Comparison of ENCODE assay signal across 8 cellular contexts in genomic region chrX:15493118-15494082, GRCh38. TPM values are rescaled to one million over a fixed set of nuclear protein-coding genes. Genes with fewer than 3 reads are reported as not detected.
DNase-seq lines count a peak whose midpoint lies in the region; ATAC-seq and TF ChIP-seq lines count a peak whose summit lies in the region.

Gene PIR, minus strand, starts transcription at chrX:15493333. Its CDS starts 2,076 bp downstream, at chrX:15491257.

- peaks cover 3% of the 10 kb centered on the region for H3K27me3 Mint-ChIP-seq in T-helper 1 cell treated with Interleukin-12 subunit alpha and Interleukin-12 subunit beta and Interleukin-4 antibody, amounts not matched to agents 30 μg/mL and 1 μg/mL, for 36 hours (ENCODE audit: low read depth)

- H3K36me3 Mint-ChIP-seq in T-helper 1 cell treated with Interleukin-12 subunit alpha and Interleukin-12 subunit beta and Interleukin-4 antibody, amounts not matched to agents 30 μg/mL and 1 μg/mL, for 36 hours (ENCODE audit: low read depth), result peaks cover 6% of the 10 kb centered on the region

- peak; percentile 51 for TF ChIP-seq CTCF in GM13976 (IDR thresholded peaks at IDR 0.05; ENCODE audit: borderline replicate concordance, control extremely low read depth, extremely low read depth, insufficient read depth, missing control alignments)
- peak; percentile 51 for TF ChIP-seq CTCF in astrocyte of the cerebellum (IDR thresholded peaks at IDR 0.05; ENCODE audit: low read depth, low read length, missing control alignments)

- in situ Hi-C loops in GM13976 (cut with MboI; ENCODE audit: low sequenced_read_pairs, unreplicated experiment) (no loop called here), astrocyte of the cerebellum (cut with HindIII; ENCODE audit: low sequenced_read_pairs) (no loop called here)

- no peaks in the 10 kb centered on the region for H3K9me3 Mint-ChIP-seq in T-helper 1 cell treated with Interleukin-12 subunit alpha and Interleukin-12 subunit beta and Interleukin-4 antibody, amounts not matched to agents 30 μg/mL and 1 μg/mL, for 36 hours

- H3K4me1 Mint-ChIP-seq in T-helper 1 cell treated with Interleukin-12 subunit alpha and Interleukin-12 subunit beta and Interleukin-4 antibody, amounts not matched to agents 30 μg/mL and 1 μg/mL, for 36 hours (ENCODE audit: low read depth), result peaks cover 16% of the 10 kb centered on the region

- DNase-seq in GM13976 (ENCODE audit: low spot score) (peak; percentile 84), NCI-H1436 (lab: John Stamatoyannopoulos, UW) (peak; percentile 72), astrocyte of the cerebellum (ENCODE audit: low read depth) (peak; percentile 29), hippocampal formation (lab: John Stamatoyannopoulos, UW) (peak; percentile 73 to 75), renal cortical epithelial cell (ENCODE audit: low read depth) (peak; percentile 71), NCI-H1694 treated with DMSO at 0.1 percent for 48 hours (lab: John Stamatoyannopoulos, UW) (no peak)

- peak within 1 kb of the TSS; percentile 81 for H3K4me3 Mint-ChIP-seq in T-helper 1 cell treated with Interleukin-12 subunit alpha and Interleukin-12 subunit beta and Interleukin-4 antibody, amounts not matched to agents 30 μg/mL and 1 μg/mL, for 36 hours

- H3K27ac Mint-ChIP-seq in T-helper 1 cell treated with Interleukin-12 subunit alpha and Interleukin-12 subunit beta and Interleukin-4 antibody, amounts not matched to agents 30 μg/mL and 1 μg/mL, for 36 hours, result peak within 1 kb of the TSS; percentile 64

- H3K4me3 ChIP-seq in astrocyte of the cerebellum (ENCODE audit: low read depth, low read length), result peak within 1 kb of the TSS; percentile 43

- ATAC-seq in HG02798 (IDR thresholded peaks at IDR 0.05; ENCODE audit: poor library complexity, unreplicated experiment), result peak; percentile 98

RNA-seq across cellular contexts. Expression of gene PIR, which starts in this region (rescaled TPM):
- total RNA-seq in renal cortical epithelial cell, result 4.2 and 6.3 TPM in 2 replicates
